36 cellular contexts compared by ENCODE assay signal in the genomic region with DNA sequence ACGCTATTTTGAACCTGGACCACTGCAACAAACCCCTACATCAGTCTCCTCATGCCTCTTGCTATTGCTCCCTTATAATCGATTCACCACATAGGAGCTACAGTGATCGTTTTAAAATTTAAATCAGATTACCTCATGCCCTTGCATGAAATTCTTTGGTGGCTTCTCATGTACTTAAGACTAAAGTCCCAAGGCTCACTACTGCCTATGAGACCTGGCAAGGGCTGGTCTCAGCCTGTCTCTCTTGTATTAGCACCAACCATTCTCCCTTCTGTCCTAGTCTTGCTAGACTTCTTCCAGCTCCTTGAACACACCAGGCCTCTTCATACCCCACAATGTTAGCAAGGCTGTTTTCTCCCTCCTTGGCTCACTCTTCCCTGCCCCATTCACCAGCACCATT. TPM values are rescaled to one million over a fixed set of nuclear protein-coding genes. Genes with fewer than 3 reads are reported as not detected.
A peak's percentile ranks its signal among the peaks of the same experiment; 100 is the strongest.
DNase-seq lines count a peak whose midpoint lies in the region; ATAC-seq and TF ChIP-seq lines count a peak whose summit lies in the region.
"Had no signal": no experiment of that assay in that cellular context is flagged by ENCODE, and none has a peak within 500 bp of the region (broad histone marks: within the 10 kb centered on the region; RNA-seq: fewer than 3 reads in every experiment).

No MANE protein-coding gene starts in this region.

- H3K23me2 ChIP-seq in H9 (ENCODE audit: insufficient read length, low read depth, low read length, poor library complexity, severe bottlenecking) = no peaks in the 10 kb centered on the region

- H4K20me1 ChIP-seq in H9 (ENCODE audit: control insufficient read depth, insufficient read depth, insufficient read length) = no peaks in the 10 kb centered on the region

- H3K9me3 ChIP-seq in CD4-positive, CD25-positive, alpha-beta regulatory T cell (ENCODE audit: control insufficient read depth in 2 of 2, low read length in 2 of 2) = no peaks in the 10 kb centered on the region
- no peaks in the 10 kb centered on the region for H3K9me3 ChIP-seq in H9 (ENCODE audit: control insufficient read depth, low read depth, low read length)
- H3K9me3 ChIP-seq: BE2C, esophagus squamous epithelium, heart right ventricle, MG63, spleen, vagina had no signal

- H4K5ac ChIP-seq in H9 (ENCODE audit: insufficient read length, low read depth, low read length) = no peak overlapping the region

- peaks cover 28 to 81% (median 53%) of the 10 kb centered on the region in 4 donors for H3K4me1 Mint-ChIP-seq in CD4-positive, CD25-positive, alpha-beta regulatory T cell
- H3K4me1 Mint-ChIP-seq in progenitor cell of endocrine pancreas (ENCODE audit: low read depth) (peaks cover 49% of the 10 kb centered on the region), H9 (no peaks in the 10 kb centered on the region)
- peaks cover 14% of the 10 kb centered on the region for H3K4me1 Mint-ChIP-seq in activated T-helper 17 cell treated with anti-CD3 and anti-CD28 coated beads, Interleukin-2, amount 50 U/mL, for 72 hours
- H3K4me1 Mint-ChIP-seq: neural progenitor cell had no signal

- H3K14ac ChIP-seq in H9 (ENCODE audit: insufficient read depth, low read length) = no peak overlapping the region

- no peak overlapping the region for H2BK20ac ChIP-seq in H9 (ENCODE audit: low read depth, low read length, poor library complexity, severe bottlenecking)

- TF ChIP-seq CTCF in VCaP (conservative IDR thresholded peaks at IDR 0.05) (no peak), progenitor cell of endocrine pancreas (IDR thresholded peaks at IDR 0.05; ENCODE audit: unreplicated experiment) (no peak), H9 (conservative IDR thresholded peaks at IDR 0.05) (no peak)

- H2AK5ac ChIP-seq in H9 (ENCODE audit: insufficient read length, low read length) = no peak overlapping the region

- H2BK5ac ChIP-seq in H9 (ENCODE audit: insufficient read length, low read length) = no peak overlapping the region

- H3K27ac Mint-ChIP-seq in CD4-positive, CD25-positive, alpha-beta regulatory T cell = peak overlapping the region in 2 of 3 donors; percentile 22 to 81
- H3K27ac Mint-ChIP-seq in progenitor cell of endocrine pancreas (peak overlapping the region; percentile 95), H9 (peak overlapping the region in 1 of 3 experiments; percentile 52; a peak in 1 of 7 replicates)
- no peak overlapping the region for H3K27ac Mint-ChIP-seq in activated T-helper 17 cell treated with anti-CD3 and anti-CD28 coated beads, Interleukin-2, amount 50 U/mL, for 72 hours
- H3K27ac Mint-ChIP-seq: activated CD4-positive, alpha-beta memory T cell treated with anti-CD3 and anti-CD28 coated beads for 36 hours; activated naive CD8-positive, alpha-beta T cell; activated T-helper 1 cell treated with anti-CD3 and anti-CD28 coated beads, Interleukin-12 subunit alpha, Interleukin-12 subunit beta, Interleukin-2, Interleukin-4 antibody, amounts not matched to agents 30 ng/mL and 10 ng/mL and 1 ng/mL, durations not matched to agents 14 hours and 24 hours and 36 hours; neural progenitor cell; T-helper 1 cell treated with Interleukin-12 subunit alpha and Interleukin-12 subunit beta and Interleukin-4 antibody, amounts not matched to agents 30 μg/mL and 1 μg/mL, for 36 hours had no signal

- peaks cover 53% of the 10 kb centered on the region for H3K36me3 Mint-ChIP-seq in CD4-positive, CD25-positive, alpha-beta regulatory T cell
- H3K36me3 Mint-ChIP-seq in progenitor cell of endocrine pancreas (ENCODE audit: insufficient read depth) = peaks cover 28% of the 10 kb centered on the region
- H3K36me3 Mint-ChIP-seq in activated T-helper 17 cell treated with anti-CD3 and anti-CD28 coated beads, Interleukin-2, amount 50 U/mL, for 72 hours (ENCODE audit: low read depth) = peaks cover 65% of the 10 kb centered on the region
- H3K36me3 Mint-ChIP-seq in H9 (ENCODE audit: insufficient read depth in 1 of 3, low read depth in 3 of 3) = peaks cover 0 to 19% (median 15%) of the 10 kb centered on the region in 3 experiments; a peak in 4 of 7 replicates

- WGBS in H9 (ENCODE audit: extremely low coverage, insufficient read length, low lambda C conversion rate) = no CpG with 5 or more reads among the region's 3 CpGs

- no peak for ATAC-seq in CD4-positive, CD25-positive, alpha-beta regulatory T cell (ENCODE audit: low read depth in 2 of 2)
- ATAC-seq in left colon = peak; percentile 13
- no peak for ATAC-seq in activated T-helper 17 cell treated with anti-CD3 and anti-CD28 coated beads, Interleukin-2, amount 50 U/mL, for 72 hours (replicated peaks)
- ATAC-seq: foreskin keratinocyte; heart right ventricle; Right ventricle myocardium inferior; SK-N-SH treated with all-trans-retinoic acid at 6 μM for 48 hours; stimulated activated naive CD8-positive, alpha-beta T cell treated with anti-CD3 and anti-CD28 coated beads, Interleukin-15, amount 100 ng/mL, for 72 hours had no signal

- no peaks in the 10 kb centered on the region for H3K27me3 ChIP-seq in CD4-positive, CD25-positive, alpha-beta regulatory T cell (ENCODE audit: control insufficient read depth, insufficient read depth, low read length)
- H3K27me3 ChIP-seq in H9 (ENCODE audit: insufficient read depth, low read length) = no peaks in the 10 kb centered on the region
- H3K27me3 ChIP-seq: BE2C, cardiac muscle cell, esophagus squamous epithelium, foreskin keratinocyte, heart right ventricle, MG63, neural progenitor cell, spleen, vagina had no signal

- peaks cover 22% of the 10 kb centered on the region for H3K4me1 ChIP-seq in CD4-positive, CD25-positive, alpha-beta regulatory T cell (ENCODE audit: control insufficient read depth, insufficient read depth, low read length, poor library complexity, severe bottlenecking)
- H3K4me1 ChIP-seq in H9 (ENCODE audit: insufficient read depth, low read length) = no peaks in the 10 kb centered on the region
- H3K4me1 ChIP-seq: BE2C, foreskin keratinocyte, neural progenitor cell had no signal

- H2BK12ac ChIP-seq in H9 (ENCODE audit: insufficient read length, low read depth, low read length) = no peak overlapping the region

- H3K4ac ChIP-seq in H9 (ENCODE audit: low read depth, low read length) = no peak overlapping the region

- peak overlapping the region in 1 of 4 donors; percentile 8 for H3K4me3 Mint-ChIP-seq in CD4-positive, CD25-positive, alpha-beta regulatory T cell
- H3K4me3 Mint-ChIP-seq in progenitor cell of endocrine pancreas (ENCODE audit: low read depth) = peak overlapping the region; percentile 3
- H3K4me3 Mint-ChIP-seq in activated T-helper 17 cell treated with anti-CD3 and anti-CD28 coated beads, Interleukin-2, amount 50 U/mL, for 72 hours = no peak overlapping the region
- H3K4me3 Mint-ChIP-seq in H9 = no peak overlapping the region
- H3K4me3 Mint-ChIP-seq: activated CD4-positive, alpha-beta memory T cell treated with anti-CD3 and anti-CD28 coated beads for 36 hours; activated naive CD8-positive, alpha-beta T cell; activated T-helper 1 cell treated with anti-CD3 and anti-CD28 coated beads, Interleukin-12 subunit alpha, Interleukin-12 subunit beta, Interleukin-2, Interleukin-4 antibody, amounts not matched to agents 30 ng/mL and 10 ng/mL and 1 ng/mL, durations not matched to agents 14 hours and 24 hours and 36 hours; neural progenitor cell; stimulated activated naive CD8-positive, alpha-beta T cell treated with anti-CD3 and anti-CD28 coated beads, Interleukin-15, amount 100 ng/mL, for 72 hours; T-helper 1 cell treated with Interleukin-12 subunit alpha and Interleukin-12 subunit beta and Interleukin-4 antibody, amounts not matched to agents 30 μg/mL and 1 μg/mL, for 36 hours had no signal

- no peak overlapping the region for H2BK120ac ChIP-seq in H9 (ENCODE audit: low read depth, low read length, poor library complexity, severe bottlenecking)

- peaks cover 54% of the 10 kb centered on the region for H3K36me3 ChIP-seq in CD4-positive, CD25-positive, alpha-beta regulatory T cell (ENCODE audit: control insufficient read depth, insufficient read depth, low read length)
- H3K36me3 ChIP-seq: neural progenitor cell had no signal

- H2BK15ac ChIP-seq in H9 (ENCODE audit: low read depth, low read length) = no peak overlapping the region

- H3K23ac ChIP-seq in H9 (ENCODE audit: insufficient read length, low read depth, low read length) = no peak overlapping the region

- no peaks in the 10 kb centered on the region for H3K27me3 Mint-ChIP-seq in CD4-positive, CD25-positive, alpha-beta regulatory T cell
- H3K27me3 Mint-ChIP-seq in progenitor cell of endocrine pancreas (no peaks in the 10 kb centered on the region), H9 (ENCODE audit: low read depth) (no peaks in the 10 kb centered on the region)
- no peaks in the 10 kb centered on the region for H3K27me3 Mint-ChIP-seq in activated T-helper 17 cell treated with anti-CD3 and anti-CD28 coated beads, Interleukin-2, amount 50 U/mL, for 72 hours
- H3K27me3 Mint-ChIP-seq: activated CD4-positive, alpha-beta memory T cell treated with anti-CD3 and anti-CD28 coated beads for 36 hours; activated naive CD8-positive, alpha-beta T cell; stimulated activated naive CD8-positive, alpha-beta T cell treated with anti-CD3 and anti-CD28 coated beads, Interleukin-15, amount 100 ng/mL, for 72 hours had no signal

- no peaks in the 10 kb centered on the region for H3K9me3 Mint-ChIP-seq in CD4-positive, CD25-positive, alpha-beta regulatory T cell
- H3K9me3 Mint-ChIP-seq in progenitor cell of endocrine pancreas (ENCODE audit: low read depth) (no peaks in the 10 kb centered on the region), H9 (no peaks in the 10 kb centered on the region)
- no peaks in the 10 kb centered on the region for H3K9me3 Mint-ChIP-seq in activated T-helper 17 cell treated with anti-CD3 and anti-CD28 coated beads, Interleukin-2, amount 50 U/mL, for 72 hours
- H3K9me3 Mint-ChIP-seq: activated CD4-positive, alpha-beta memory T cell treated with anti-CD3 and anti-CD28 coated beads for 36 hours; activated T-helper 1 cell treated with anti-CD3 and anti-CD28 coated beads, Interleukin-12 subunit alpha, Interleukin-12 subunit beta, Interleukin-2, Interleukin-4 antibody, amounts not matched to agents 30 ng/mL and 10 ng/mL and 1 ng/mL, durations not matched to agents 14 hours and 24 hours and 36 hours; neural progenitor cell; stimulated activated naive CD8-positive, alpha-beta T cell treated with anti-CD3 and anti-CD28 coated beads, Interleukin-15, amount 100 ng/mL, for 72 hours; T-helper 1 cell treated with Interleukin-12 subunit alpha and Interleukin-12 subunit beta and Interleukin-4 antibody, amounts not matched to agents 30 μg/mL and 1 μg/mL, for 36 hours had no signal

- no peak overlapping the region for H3K56ac ChIP-seq in H9 (ENCODE audit: insufficient read length, low read depth, low read length)

- H3K27ac ChIP-seq in CD4-positive, CD25-positive, alpha-beta regulatory T cell (ENCODE audit: insufficient read depth, low read length, poor library complexity, severe bottlenecking) = no peak overlapping the region
- H3K27ac ChIP-seq in VCaP (peak overlapping the region; percentile 73), H9 (ENCODE audit: insufficient read length, low read depth, low read length) (no peak overlapping the region)
- H3K27ac ChIP-seq: cardiac muscle cell, esophagus squamous epithelium, foreskin keratinocyte, heart right ventricle, KMS-11, neural progenitor cell, spleen, vagina had no signal

- no peak overlapping the region for H3K4me2 ChIP-seq in H9 (ENCODE audit: insufficient read depth, insufficient read length, low read length)
- H3K4me2 ChIP-seq: KMS-11, neural progenitor cell had no signal

- no peaks in the 10 kb centered on the region for H3K79me2 ChIP-seq in H9 (ENCODE audit: insufficient read depth, low read length)

- H3K79me1 ChIP-seq in H9 (ENCODE audit: insufficient read depth, low read depth, low read length, poor library complexity, severe bottlenecking) = no peaks in the 10 kb centered on the region

- no peak overlapping the region for H3K4me3 ChIP-seq in CD4-positive, CD25-positive, alpha-beta regulatory T cell (ENCODE audit: low read depth, low read length)
- H3K4me3 ChIP-seq: cardiac muscle cell, esophagus squamous epithelium, heart right ventricle, MG63, neural progenitor cell, spleen, vagina had no signal

- H3T11ph ChIP-seq in H9 (ENCODE audit: low read length) = no peak overlapping the region

- intact Hi-C loops in left colon (cut with DNase I, micrococcal nuclease) = no loop called here

- no peak overlapping the region for H4K8ac ChIP-seq in H9 (replicated peaks; ENCODE audit: insufficient read length, low read depth, low read length)

- no peak for DNase-seq in CD4-positive, CD25-positive, alpha-beta regulatory T cell
- no peak for DNase-seq in left colon
- no peak for DNase-seq in progenitor cell of endocrine pancreas (ENCODE audit: low spot score, unreplicated experiment)
- no peak for DNase-seq in GM19240 (ENCODE audit: insufficient read length, low spot score)
- no peak for DNase-seq in RPMI8226
- DNase-seq in H9 = no peak
- DNase-seq: activated CD4-positive, alpha-beta memory T cell treated with anti-CD3 and anti-CD28 coated beads for 36 hours; activated CD8-positive, alpha-beta memory T cell treated with anti-CD3 and anti-CD28 coated beads, Interleukin-2, amount 50 U/mL, for 4 hours; aorta; BE2C; cortex of kidney; esophagus squamous epithelium; foreskin keratinocyte; H7; heart right ventricle; MG63; NCI-H1105 treated with DMSO at 0.1 percent for 48 hours; NCI-H1930; NCI-H2171 treated with DMSO at 0.1 percent for 48 hours; NCI-H524; OCI-M1; right cardiac atrium; spleen; stimulated activated CD4-positive, alpha-beta T cell treated with anti-CD3 and anti-CD28 coated beads, Interleukin-2, amount 100 ng/mL, for 24 hours; stimulated activated naive CD8-positive, alpha-beta T cell treated with anti-CD3 and anti-CD28 coated beads, Interleukin-15, amount 100 ng/mL, for 72 hours had no signal

- H3K9ac ChIP-seq in H9 (ENCODE audit: extremely low read depth, insufficient read length, low read length) = no peak overlapping the region
- H3K9ac ChIP-seq: KMS-11, neural progenitor cell had no signal

- H3K18ac ChIP-seq in H9 (ENCODE audit: insufficient read length, low read depth, low read length) = no peak overlapping the region

- H4K91ac ChIP-seq in H9 (ENCODE audit: insufficient read length, low read depth, low read length) = no peak overlapping the region

- no peak overlapping the region for H2AFZ ChIP-seq in H9 (ENCODE audit: low read length)
- H2AFZ ChIP-seq: neural progenitor cell had no signal

RNA-seq across cellular contexts. Expression of a gene that starts 6.5 kb away (rescaled TPM):
- 23.1 TPM for total RNA-seq in CD4-positive, CD25-positive, alpha-beta regulatory T cell
- 10 to 100 TPM; 36.4 to 46.8 (median 41.7) TPM for polyA plus RNA-seq in CD4-positive, CD25-positive, alpha-beta regulatory T cell
- total RNA-seq in left colon (10 to 100 TPM; 30.4 to 30.6 TPM), progenitor cell of endocrine pancreas (69.9 and 70.2 TPM in 2 replicates), H9 (2021) (38.1 and 39.4 TPM in 2 replicates)
- 10 to 100 TPM; 41.9 to 52.9 TPM for total RNA-seq in activated T-helper 17 cell treated with anti-CD3 and anti-CD28 coated beads, Interleukin-2, amount 50 U/mL, for 72 hours
